ENCODE assay signal across 9 cellular contexts in the genomic region with DNA sequence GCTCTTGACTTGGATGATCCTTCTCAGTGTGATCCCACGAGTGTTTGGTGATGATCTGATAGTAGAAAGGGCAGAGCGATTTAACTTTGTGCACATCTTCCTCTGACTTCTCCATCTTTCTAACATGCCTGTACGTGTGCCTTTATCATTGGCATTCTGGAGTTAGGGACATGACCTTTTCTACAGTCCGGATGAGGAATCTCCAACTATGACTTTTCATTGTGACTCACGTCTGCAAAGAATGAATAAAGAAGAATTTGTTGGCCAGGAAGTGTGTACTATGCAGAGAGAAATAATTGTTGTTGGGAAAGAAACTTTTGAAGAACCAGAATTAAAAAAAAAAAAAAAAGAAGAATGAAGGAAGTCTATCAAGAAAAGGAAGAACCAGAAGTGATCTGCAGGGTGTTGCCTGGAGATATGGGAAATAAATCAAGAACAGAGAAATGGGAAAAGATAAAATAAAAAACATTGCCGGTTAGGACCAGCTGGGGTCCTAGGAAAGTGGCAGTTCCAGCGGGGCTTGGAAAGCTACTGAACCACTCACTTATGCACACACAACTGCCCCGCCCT. TPM values are rescaled to one million over a fixed set of nuclear protein-coding genes. Genes with fewer than 3 reads are reported as not detected.
DNase-seq lines count a peak whose midpoint lies in the region; ATAC-seq and TF ChIP-seq lines count a peak whose summit lies in the region.
"Had no signal": no experiment of that assay in that cellular context is flagged by ENCODE, and none has a peak within 500 bp of the region (broad histone marks: within the 10 kb centered on the region; RNA-seq: fewer than 3 reads in every experiment).

No MANE protein-coding gene starts in this region.

- TF ChIP-seq CTCF in astrocyte of the spinal cord (IDR thresholded peaks at IDR 0.05; ENCODE audit: low read depth, low read length) (no peak), thoracic aorta (IDR thresholded peaks at IDR 0.05) (no peak)

- H3K27ac ChIP-seq in layer of hippocampus (ENCODE audit: low read depth, low read length) (peak overlapping the region; percentile 55), thoracic aorta (peak overlapping the region; percentile 78 to 79)
- no peak overlapping the region for H3K27ac ChIP-seq in effector memory CD4-positive, alpha-beta T cell (ENCODE audit: insufficient read depth, low read length, poor library complexity, severe bottlenecking)
- H3K27ac ChIP-seq: neutrophil had no signal

- ATAC-seq in thoracic aorta (ENCODE audit: insufficient number of reproducible peaks, low FRiP score, low read depth) (peak; percentile 61), GM21529 (IDR thresholded peaks at IDR 0.05; ENCODE audit: unreplicated experiment) (no peak)

- no peaks in the 10 kb centered on the region for H3K27me3 ChIP-seq in layer of hippocampus (ENCODE audit: control insufficient read depth, insufficient read depth, low read length)
- no peaks in the 10 kb centered on the region for H3K27me3 ChIP-seq in thoracic aorta (replicated peaks; ENCODE audit: insufficient read depth)
- no peaks in the 10 kb centered on the region for H3K27me3 ChIP-seq in effector memory CD4-positive, alpha-beta T cell (replicated peaks; ENCODE audit: control insufficient read depth, insufficient read depth, low read length, poor library complexity, severe bottlenecking)

- DNase-seq in HT1080 (ENCODE audit: low read depth): peak; percentile 92
- peak; percentile 83 for DNase-seq in astrocyte of the spinal cord (ENCODE audit: low read depth, low spot score)
- DNase-seq in thoracic aorta (ENCODE audit: low spot score): no peak
- DNase-seq in effector memory CD4-positive, alpha-beta T cell: no peak
- DNase-seq in COLO668 (lab: John Stamatoyannopoulos, UW; ENCODE audit: unreplicated experiment): no peak
- DNase-seq in ecto neural progenitor cell (ENCODE audit: low spot score): no peak

- H3K9me3 ChIP-seq in thoracic aorta: no peaks in the 10 kb centered on the region
- no peaks in the 10 kb centered on the region for H3K9me3 ChIP-seq in effector memory CD4-positive, alpha-beta T cell (ENCODE audit: control insufficient read depth, low read length)
- H3K9me3 ChIP-seq: neutrophil had no signal

- H3K4me3 ChIP-seq in astrocyte of the spinal cord (ENCODE audit: low read depth, low read length) (no peak overlapping the region), thoracic aorta (peak overlapping the region; percentile 50)
- H3K4me3 ChIP-seq in effector memory CD4-positive, alpha-beta T cell (ENCODE audit: insufficient read depth, low read depth, low read length, poor library complexity, severe bottlenecking): no peak overlapping the region

- in situ Hi-C loops in astrocyte of the spinal cord (cut with HindIII; ENCODE audit: low sequenced_read_pairs): no loop called here

- H3K4me1 ChIP-seq in thoracic aorta (ENCODE audit: control insufficient read depth in 1 of 2, low read depth in 2 of 2): peaks cover 67 to 92% of the 10 kb centered on the region in 2 donors
- no peaks in the 10 kb centered on the region for H3K4me1 ChIP-seq in effector memory CD4-positive, alpha-beta T cell (ENCODE audit: control insufficient read depth, insufficient read depth, low read length, poor library complexity, severe bottlenecking)

- H3K36me3 ChIP-seq in thoracic aorta: no peaks in the 10 kb centered on the region
- H3K36me3 ChIP-seq in effector memory CD4-positive, alpha-beta T cell (ENCODE audit: control insufficient read depth, insufficient read depth, low read length): no peaks in the 10 kb centered on the region
- H3K36me3 ChIP-seq: neutrophil had no signal

RNA-seq across cellular contexts. Expression of a gene that starts 25.3 kb away (rescaled TPM):
- total RNA-seq in HT1080 (2014; rRNA removed; shearing (Covaris generic)): 86.7 and 105 TPM in 2 replicates
- 106 and 155 TPM in 2 replicates for polyA plus RNA-seq in HT1080 (2015; cell fraction: cytosol; rRNA removed)
- 351 and 401 TPM in 2 replicates for polyA plus RNA-seq in HT1080 (2015; cell fraction: nucleus; rRNA removed)
- 100 to 1,000 TPM; 103 to 232 TPM for total RNA-seq in thoracic aorta

Comparison
In these comparisons a context has a peak if more than half of its experiments do, and no peak if none do; other contexts are left out.
1. DNase-seq: peak in HT1080 (single experiment) and astrocyte of the spinal cord (single experiment); none in thoracic aorta (single experiment), effector memory CD4-positive, alpha-beta T cell (0 of 3), COLO668 (single experiment) and ecto neural progenitor cell (single experiment).